24 cellular contexts compared by ENCODE assay signal in the genomic region with DNA sequence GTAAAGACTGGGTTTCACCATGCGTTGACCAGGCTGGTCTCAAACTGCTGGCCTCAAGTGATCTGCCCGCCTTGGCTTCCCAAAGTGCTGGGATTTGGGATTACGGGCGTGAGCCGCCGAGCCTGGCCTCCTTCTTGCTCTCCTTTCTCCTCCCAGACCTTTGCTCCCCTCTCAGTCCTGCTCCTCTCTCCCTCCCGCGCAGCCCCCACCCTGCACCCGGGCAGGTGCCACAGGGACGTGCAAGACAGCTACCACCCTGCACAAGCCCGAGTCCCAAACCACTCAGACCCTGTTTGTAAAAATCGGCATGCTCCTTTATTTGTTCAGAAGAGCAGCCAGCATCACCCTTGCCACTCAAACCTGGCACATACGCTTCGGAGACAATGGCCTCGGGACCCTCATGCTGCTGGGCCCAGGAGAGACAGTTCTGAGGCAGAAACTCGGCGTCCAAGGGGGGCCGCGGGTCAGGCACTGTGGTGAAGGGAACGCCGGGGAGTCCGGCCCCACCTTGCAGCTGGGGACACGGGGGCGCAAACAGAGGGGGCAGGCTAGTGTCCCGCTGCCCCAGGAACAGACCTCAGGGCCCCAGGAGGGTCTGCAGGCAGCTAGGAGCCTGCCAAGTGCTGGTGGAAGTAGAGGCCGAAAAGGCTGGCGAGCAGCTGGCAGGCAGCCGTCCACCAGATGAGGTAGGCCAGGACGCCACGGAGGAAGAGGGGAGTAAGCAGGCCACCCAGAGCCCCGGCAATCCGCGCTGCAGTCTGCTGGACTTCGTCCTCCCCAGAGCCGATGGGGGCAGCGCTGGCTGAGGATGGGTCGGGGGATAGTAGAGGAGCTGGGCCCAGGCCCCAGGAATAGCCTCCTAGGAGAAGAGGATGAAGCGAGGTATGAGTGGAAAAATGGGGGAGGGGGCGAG. TPM values are rescaled to one million over a fixed set of nuclear protein-coding genes. Genes with fewer than 3 reads are reported as not detected.
DNase-seq lines count a peak whose midpoint lies in the region; ATAC-seq and TF ChIP-seq lines count a peak whose summit lies in the region.
"Had no signal": no experiment of that assay in that cellular context is flagged by ENCODE, and none has a peak within 500 bp of the region (broad histone marks: within the 10 kb centered on the region; RNA-seq: fewer than 3 reads in every experiment).

No MANE protein-coding gene starts in this region.

- H3K9me3 ChIP-seq in HUES48 (ENCODE audit: control insufficient read depth, insufficient read depth, low read length), result no peaks in the 10 kb centered on the region
- no peaks in the 10 kb centered on the region for H3K9me3 ChIP-seq in muscle layer of colon (ENCODE audit: low read length)
- H3K9me3 ChIP-seq in stomach, result peaks cover 0 to 7% (median 0%) of the 10 kb centered on the region in 4 donors
- H3K9me3 ChIP-seq: breast epithelium, colonic mucosa had no signal

- H3K9me3 Mint-ChIP-seq in central memory CD8-positive, alpha-beta T cell, result peaks cover 8% of the 10 kb centered on the region

- H3K4me1 Mint-ChIP-seq in central memory CD8-positive, alpha-beta T cell, result no peaks in the 10 kb centered on the region
- H3K4me1 Mint-ChIP-seq: activated CD4-positive, alpha-beta T cell treated with anti-CD3 and anti-CD28 coated beads for 36 hours; activated naive CD8-positive, alpha-beta T cell treated with anti-CD3 and anti-CD28 coated beads for 36 hours had no signal

- no peak for ATAC-seq in central memory CD8-positive, alpha-beta T cell (replicated peaks; ENCODE audit: extremely low read depth, poor library complexity, severe bottlenecking)

- TF ChIP-seq CTCF in stomach (IDR thresholded peaks at IDR 0.05), result no peak

- H3K27ac Mint-ChIP-seq in central memory CD8-positive, alpha-beta T cell (ENCODE audit: low read depth), result peak overlapping the region; percentile 55
- H3K27ac Mint-ChIP-seq: activated CD4-positive, alpha-beta T cell treated with anti-CD3 and anti-CD28 coated beads for 36 hours; activated naive CD8-positive, alpha-beta T cell treated with anti-CD3 and anti-CD28 coated beads for 36 hours; IgD-negative memory B cell; stimulated activated naive CD8-positive, alpha-beta T cell treated with anti-CD3 and anti-CD28 coated beads, Interleukin-15, Interleukin-2, amounts not matched to agents 100 ng/mL and 50 ng/mL, for 24 hours had no signal

- DNase-seq in central memory CD8-positive, alpha-beta T cell (ENCODE audit: low spot score in 2 of 2), result no peak
- DNase-seq in stomach (no peak), NCI-H1092 (lab: John Stamatoyannopoulos, UW) (no peak), NCI-H1930 (lab: John Stamatoyannopoulos, UW) (no peak)
- no peak for DNase-seq in activated CD4-positive, alpha-beta T cell treated with anti-CD3 and anti-CD28 coated beads, Interleukin-2, amount 50 U/mL, for 4 hours
- DNase-seq: activated CD8-positive, alpha-beta memory T cell treated with anti-CD3 and anti-CD28 coated beads for 24 hours; activated effector memory CD4-positive, alpha-beta T cell treated with Interleukin-2 at 50 U/mL for 16 hours; effector CD4-positive, alpha-beta T cell; GDM1; left ventricle myocardium inferior; NCI-H187 treated with DMSO at 0.1 percent for 48 hours; NCI-H510A treated with DMSO at 0.1 percent for 48 hours; occipital lobe had no signal

- no peaks in the 10 kb centered on the region for H3K27me3 ChIP-seq in HUES48 (ENCODE audit: control insufficient read depth, insufficient read depth, low read length)
- H3K27me3 ChIP-seq in muscle layer of colon (ENCODE audit: control insufficient read depth in 1 of 2, insufficient read depth in 2 of 2, low read length in 2 of 2), result no peaks in the 10 kb centered on the region
- H3K27me3 ChIP-seq in stomach, result no peaks in the 10 kb centered on the region
- H3K27me3 ChIP-seq: BLaER1 treated with 17β-estradiol and CSF1 and Interleukin-3, amounts not matched to agents 10 nM and 100 nM; breast epithelium; colonic mucosa had no signal

- 83 to 96% (median 92%) methylated on average over 39 of the region's 39 CpGs for WGBS in stomach, 5 donors

- intact Hi-C loops in stomach (cut with DNase I; ENCODE audit: low total_unique reads), result no loop called here

- H3K27ac ChIP-seq in HUES48 (ENCODE audit: low read depth, low read length), result peak overlapping the region; percentile 5
- peak overlapping the region; percentile 41 for H3K27ac ChIP-seq in muscle layer of colon (ENCODE audit: low read depth, low read length)
- H3K27ac ChIP-seq in stomach, result peak overlapping the region in 2 of 5 donors; percentile 35 to 66
- H3K27ac ChIP-seq: BLaER1 treated with 17β-estradiol and CSF1 and Interleukin-3, amounts not matched to agents 10 nM and 100 nM; breast epithelium; colonic mucosa; epithelial cell of prostate; left ventricle myocardium inferior had no signal

- H3K4me3 ChIP-seq in HUES48 (ENCODE audit: low read depth, low read length), result no peak overlapping the region
- peak overlapping the region; percentile 14 to 18 for H3K4me3 ChIP-seq in muscle layer of colon (ENCODE audit: low read depth in 1 of 2, low read length in 2 of 2)
- peak overlapping the region in 3 of 4 donors; percentile 15 to 34 (median 25) for H3K4me3 ChIP-seq in stomach
- H3K4me3 ChIP-seq: BLaER1 treated with 17β-estradiol and CSF1 and Interleukin-3, amounts not matched to agents 10 nM and 100 nM; breast epithelium; left ventricle myocardium inferior had no signal

- H3K36me3 ChIP-seq in HUES48 (ENCODE audit: control insufficient read depth, insufficient read depth, low read length) (peaks cover 16% of the 10 kb centered on the region), muscle layer of colon (ENCODE audit: insufficient read depth, low read length) (no peaks in the 10 kb centered on the region), stomach (peaks cover 7 to 36% (median 35%) of the 10 kb centered on the region in 4 donors)
- H3K36me3 ChIP-seq: breast epithelium, colonic mucosa had no signal

- peaks cover 13% of the 10 kb centered on the region; the same call in 1 of the 2 replicates for H3K4me1 ChIP-seq in HUES48 (ENCODE audit: control insufficient read depth, insufficient read depth, low read length)
- peaks cover 4% of the 10 kb centered on the region for H3K4me1 ChIP-seq in muscle layer of colon (ENCODE audit: insufficient read depth, low read length)
- H3K4me1 ChIP-seq in stomach, result peaks cover 0 to 14% (median 3%) of the 10 kb centered on the region in 4 donors
- H3K4me1 ChIP-seq: BLaER1 treated with 17β-estradiol and CSF1 and Interleukin-3, amounts not matched to agents 10 nM and 100 nM; breast epithelium; colonic mucosa; left ventricle myocardium inferior had no signal

- H3K4me3 Mint-ChIP-seq in central memory CD8-positive, alpha-beta T cell, result no peak overlapping the region
- H3K4me3 Mint-ChIP-seq: activated CD4-positive, alpha-beta T cell treated with anti-CD3 and anti-CD28 coated beads for 36 hours; activated naive CD8-positive, alpha-beta T cell treated with anti-CD3 and anti-CD28 coated beads for 36 hours; IgD-negative memory B cell; stimulated activated naive CD8-positive, alpha-beta T cell treated with anti-CD3 and anti-CD28 coated beads, Interleukin-15, Interleukin-2, amounts not matched to agents 100 ng/mL and 50 ng/mL, for 24 hours had no signal

- no peak for TF ChIP-seq EP300 in stomach (IDR thresholded peaks at IDR 0.05)

- no peak for TF ChIP-seq POLR2A in stomach (IDR thresholded peaks at IDR 0.05)

- H3K36me3 Mint-ChIP-seq in central memory CD8-positive, alpha-beta T cell (ENCODE audit: insufficient read depth), result peaks cover 5% of the 10 kb centered on the region

- H3K9ac ChIP-seq in HUES48 (ENCODE audit: low read depth, low read length) (no peak overlapping the region), muscle layer of colon (ENCODE audit: low read length) (no peak overlapping the region)
- H3K9ac ChIP-seq: BLaER1 treated with 17β-estradiol and CSF1 and Interleukin-3, amounts not matched to agents 10 nM and 100 nM had no signal

- H3K27me3 Mint-ChIP-seq in central memory CD8-positive, alpha-beta T cell, result no peaks in the 10 kb centered on the region
- H3K27me3 Mint-ChIP-seq: activated CD4-positive, alpha-beta T cell treated with anti-CD3 and anti-CD28 coated beads for 36 hours; activated naive CD8-positive, alpha-beta T cell treated with anti-CD3 and anti-CD28 coated beads for 36 hours; IgD-negative memory B cell; stimulated activated naive CD8-positive, alpha-beta T cell treated with anti-CD3 and anti-CD28 coated beads, Interleukin-15, Interleukin-2, amounts not matched to agents 100 ng/mL and 50 ng/mL, for 24 hours had no signal

RNA-seq across cellular contexts. Expression of a gene that starts 18.7 kb away (rescaled TPM):
- 10 to 100 TPM in 4 of 5 donors, 1 to 10 TPM in 1; 6.4 to 59.5 (median 15.9) TPM for total RNA-seq in stomach
- 10 to 100 TPM; 11.2 to 30.0 (median 11.8) TPM for polyA plus RNA-seq in stomach

RNA-seq across cellular contexts. Expression of a gene that starts 50.5 kb away (rescaled TPM):
- 1 to 10 TPM in 1 of 5 donors, not detected in 4; 7.2 TPM for total RNA-seq in stomach
- 1 to 10 TPM in 1 of 3 donors, under 1 TPM in 1, not detected in 1; 0.93 to 2.9 TPM for polyA plus RNA-seq in stomach
- total RNA-seq: occipital lobe, RPMI7951 had no signal

RNA-seq across cellular contexts. Expression of a gene that starts 55.8 kb away (rescaled TPM):
- 10 to 100 TPM in 1 of 5 donors, 1 to 10 TPM in 4; 5.1 to 54.8 (median 6.7) TPM for total RNA-seq in stomach
- 1 to 10 TPM; 3.7 to 7.3 (median 6.7) TPM for polyA plus RNA-seq in stomach
